In the genomic region with DNA sequence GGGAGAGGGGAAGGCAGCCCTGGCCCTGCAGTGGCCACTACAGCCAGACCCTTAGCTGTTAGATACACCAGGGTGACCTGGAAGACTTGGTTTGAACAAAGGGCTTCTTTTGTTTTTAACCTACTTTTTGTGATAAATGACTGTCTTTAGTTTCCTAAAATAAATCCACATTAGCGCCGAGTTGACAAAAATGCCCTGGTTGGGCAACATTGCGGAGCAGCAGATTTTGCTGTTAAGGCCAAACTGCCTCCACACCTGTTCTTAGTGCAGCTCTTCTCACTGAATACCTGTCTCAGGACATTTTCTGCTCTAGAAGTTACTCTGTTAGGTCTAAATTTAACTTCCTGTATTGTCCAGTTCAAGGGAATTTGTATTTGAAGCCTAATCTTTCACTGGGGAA, we compare ENCODE assay signal across 26 cellular contexts.
"Had no signal": no experiment of that assay in that cellular context is flagged by ENCODE, and none has a peak within 500 bp of the region (broad histone marks: within the 10 kb centered on the region; RNA-seq: fewer than 3 reads in every experiment).

No MANE protein-coding gene starts in this region.

- H3K4me3 ChIP-seq: SJCRH30 had no signal

- H3K9ac ChIP-seq: SK-N-SH had no signal

- H3K4me2 ChIP-seq: SK-N-SH had no signal

- ATAC-seq: activated CD4-positive, alpha-beta T cell treated with anti-CD3 and anti-CD28 coated beads for 36 hours; activated T-helper 17 cell treated with anti-CD3 and anti-CD28 coated beads, Interleukin-2, amount 50 U/mL, for 72 hours; Panc1 had no signal

- H3K27me3 ChIP-seq: SJCRH30 had no signal

- H3K9me2 ChIP-seq: SK-N-SH had no signal

- H3K36me3 ChIP-seq: SJCRH30 had no signal

- H3K4me1 ChIP-seq: SJCRH30 had no signal

- H3K27ac ChIP-seq: RWPE1, SJCRH30, VCaP had no signal

- H3K9me3 ChIP-seq: SJCRH30, SK-N-SH had no signal

- DNase-seq: activated CD4-positive, alpha-beta memory T cell treated with anti-CD3 and anti-CD28 coated beads, Interleukin-2, amount 10 ng/mL, durations not matched to agents 7 days and 5 days; activated CD4-positive, alpha-beta T cell treated with anti-CD3 and anti-CD28 coated beads for 36 hours; activated CD4-positive, alpha-beta T cell treated with anti-CD3 and anti-CD28 coated beads, Interleukin-2, amount 50 U/mL, for 1 hour; activated gamma-delta T cell; activated naive CD4-positive, alpha-beta T cell treated with anti-CD3 and anti-CD28 coated beads for 36 hours; activated T-cell treated with anti-CD3 and anti-CD28 coated beads for 4 hours; activated T-cell treated with anti-CD3 and anti-CD28 coated beads, Interleukin-2, amount 50 U/mL, for 48 hours; Kasumi-1; KBM-7; NCI-H1105 treated with DMSO at 0.1 percent for 48 hours; NCI-H146; NCI-H1930; NCI-H2171 treated with DMSO at 0.1 percent for 48 hours; NCI-H226; NCI-H526 treated with DMSO at 0.1 percent for 48 hours; NCI-H82; NK-92 treated with Interleukin-12 subunit alpha and Interleukin-12 subunit beta, amount 100 ng/mL, for 24 hours; OCI-M1; Right ventricle myocardium superior; SJCRH30; SK-N-SH; T-helper 1 cell had no signal
